1 cellular context compared by ENCODE assay signal in genomic region chr14:92651106-92651792, GRCh38.
A peak's percentile ranks its signal among the peaks of the same experiment; 100 is the strongest.
TF ChIP-seq lines count a peak whose summit lies in the region.

No MANE protein-coding gene starts in this region.

TF ChIP-seq in GM12878, 131 proteins besides CTCF, POLR2A, EP300 and RAD21 (continued from another document and continues in another):
- no peak for TF ChIP-seq CEBPZ (IDR thresholded peaks at IDR 0.05; ENCODE audit: low read depth, low read length)
- TF ChIP-seq RAD51 (IDR thresholded peaks at IDR 0.05), result no peak
- TF ChIP-seq, protein P1, sequence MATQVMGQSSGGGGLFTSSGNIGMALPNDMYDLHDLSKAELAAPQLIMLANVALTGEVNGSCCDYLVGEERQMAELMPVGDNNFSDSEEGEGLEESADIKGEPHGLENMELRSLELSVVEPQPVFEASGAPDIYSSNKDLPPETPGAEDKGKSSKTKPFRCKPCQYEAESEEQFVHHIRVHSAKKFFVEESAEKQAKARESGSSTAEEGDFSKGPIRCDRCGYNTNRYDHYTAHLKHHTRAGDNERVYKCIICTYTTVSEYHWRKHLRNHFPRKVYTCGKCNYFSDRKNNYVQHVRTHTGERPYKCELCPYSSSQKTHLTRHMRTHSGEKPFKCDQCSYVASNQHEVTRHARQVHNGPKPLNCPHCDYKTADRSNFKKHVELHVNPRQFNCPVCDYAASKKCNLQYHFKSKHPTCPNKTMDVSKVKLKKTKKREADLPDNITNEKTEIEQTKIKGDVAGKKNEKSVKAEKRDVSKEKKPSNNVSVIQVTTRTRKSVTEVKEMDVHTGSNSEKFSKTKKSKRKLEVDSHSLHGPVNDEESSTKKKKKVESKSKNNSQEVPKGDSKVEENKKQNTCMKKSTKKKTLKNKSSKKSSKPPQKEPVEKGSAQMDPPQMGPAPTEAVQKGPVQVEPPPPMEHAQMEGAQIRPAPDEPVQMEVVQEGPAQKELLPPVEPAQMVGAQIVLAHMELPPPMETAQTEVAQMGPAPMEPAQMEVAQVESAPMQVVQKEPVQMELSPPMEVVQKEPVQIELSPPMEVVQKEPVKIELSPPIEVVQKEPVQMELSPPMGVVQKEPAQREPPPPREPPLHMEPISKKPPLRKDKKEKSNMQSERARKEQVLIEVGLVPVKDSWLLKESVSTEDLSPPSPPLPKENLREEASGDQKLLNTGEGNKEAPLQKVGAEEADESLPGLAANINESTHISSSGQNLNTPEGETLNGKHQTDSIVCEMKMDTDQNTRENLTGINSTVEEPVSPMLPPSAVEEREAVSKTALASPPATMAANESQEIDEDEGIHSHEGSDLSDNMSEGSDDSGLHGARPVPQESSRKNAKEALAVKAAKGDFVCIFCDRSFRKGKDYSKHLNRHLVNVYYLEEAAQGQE (IDR thresholded peaks at IDR 0.05; ENCODE audit: low read depth, low read length), result no peak
- TF ChIP-seq TCF12 (IDR thresholded peaks at IDR 0.05; ENCODE audit: low read depth, low read length), result 0 out of 2 replicates have a peak, but pooled peaks have one; percentile 40
- no peak for TF ChIP-seq BMI1 (IDR thresholded peaks at IDR 0.05; ENCODE audit: borderline replicate concordance)
- TF ChIP-seq IKZF1 (conservative IDR thresholded peaks at IDR 0.05), result peak; percentile 95
- TF ChIP-seq ESRRA (IDR thresholded peaks at IDR 0.05; ENCODE audit: low read length), result peak; percentile 98
- no peak for TF ChIP-seq TCF7 (IDR thresholded peaks at IDR 0.05; ENCODE audit: borderline replicate concordance)
- TF ChIP-seq, protein P2, sequence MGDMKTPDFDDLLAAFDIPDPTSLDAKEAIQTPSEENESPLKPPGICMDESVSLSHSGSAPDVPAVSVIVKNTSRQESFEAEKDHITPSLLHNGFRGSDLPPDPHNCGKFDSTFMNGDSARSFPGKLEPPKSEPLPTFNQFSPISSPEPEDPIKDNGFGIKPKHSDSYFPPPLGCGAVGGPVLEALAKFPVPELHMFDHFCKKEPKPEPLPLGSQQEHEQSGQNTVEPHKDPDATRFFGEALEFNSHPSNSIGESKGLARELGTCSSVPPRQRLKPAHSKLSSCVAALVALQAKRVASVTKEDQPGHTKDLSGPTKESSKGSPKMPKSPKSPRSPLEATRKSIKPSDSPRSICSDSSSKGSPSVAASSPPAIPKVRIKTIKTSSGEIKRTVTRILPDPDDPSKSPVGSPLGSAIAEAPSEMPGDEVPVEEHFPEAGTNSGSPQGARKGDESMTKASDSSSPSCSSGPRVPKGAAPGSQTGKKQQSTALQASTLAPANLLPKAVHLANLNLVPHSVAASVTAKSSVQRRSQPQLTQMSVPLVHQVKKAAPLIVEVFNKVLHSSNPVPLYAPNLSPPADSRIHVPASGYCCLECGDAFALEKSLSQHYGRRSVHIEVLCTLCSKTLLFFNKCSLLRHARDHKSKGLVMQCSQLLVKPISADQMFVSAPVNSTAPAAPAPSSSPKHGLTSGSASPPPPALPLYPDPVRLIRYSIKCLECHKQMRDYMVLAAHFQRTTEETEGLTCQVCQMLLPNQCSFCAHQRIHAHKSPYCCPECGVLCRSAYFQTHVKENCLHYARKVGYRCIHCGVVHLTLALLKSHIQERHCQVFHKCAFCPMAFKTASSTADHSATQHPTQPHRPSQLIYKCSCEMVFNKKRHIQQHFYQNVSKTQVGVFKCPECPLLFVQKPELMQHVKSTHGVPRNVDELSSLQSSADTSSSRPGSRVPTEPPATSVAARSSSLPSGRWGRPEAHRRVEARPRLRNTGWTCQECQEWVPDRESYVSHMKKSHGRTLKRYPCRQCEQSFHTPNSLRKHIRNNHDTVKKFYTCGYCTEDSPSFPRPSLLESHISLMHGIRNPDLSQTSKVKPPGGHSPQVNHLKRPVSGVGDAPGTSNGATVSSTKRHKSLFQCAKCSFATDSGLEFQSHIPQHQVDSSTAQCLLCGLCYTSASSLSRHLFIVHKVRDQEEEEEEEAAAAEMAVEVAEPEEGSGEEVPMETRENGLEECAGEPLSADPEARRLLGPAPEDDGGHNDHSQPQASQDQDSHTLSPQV (IDR thresholded peaks at IDR 0.05), result peak; percentile 87
- 0 out of 2 replicates have a peak, but pooled peaks have one; percentile 53 for TF ChIP-seq CHD2 (IDR thresholded peaks at IDR 0.05; ENCODE audit: borderline replicate concordance, low read depth, low read length)
- TF ChIP-seq, protein P3, sequence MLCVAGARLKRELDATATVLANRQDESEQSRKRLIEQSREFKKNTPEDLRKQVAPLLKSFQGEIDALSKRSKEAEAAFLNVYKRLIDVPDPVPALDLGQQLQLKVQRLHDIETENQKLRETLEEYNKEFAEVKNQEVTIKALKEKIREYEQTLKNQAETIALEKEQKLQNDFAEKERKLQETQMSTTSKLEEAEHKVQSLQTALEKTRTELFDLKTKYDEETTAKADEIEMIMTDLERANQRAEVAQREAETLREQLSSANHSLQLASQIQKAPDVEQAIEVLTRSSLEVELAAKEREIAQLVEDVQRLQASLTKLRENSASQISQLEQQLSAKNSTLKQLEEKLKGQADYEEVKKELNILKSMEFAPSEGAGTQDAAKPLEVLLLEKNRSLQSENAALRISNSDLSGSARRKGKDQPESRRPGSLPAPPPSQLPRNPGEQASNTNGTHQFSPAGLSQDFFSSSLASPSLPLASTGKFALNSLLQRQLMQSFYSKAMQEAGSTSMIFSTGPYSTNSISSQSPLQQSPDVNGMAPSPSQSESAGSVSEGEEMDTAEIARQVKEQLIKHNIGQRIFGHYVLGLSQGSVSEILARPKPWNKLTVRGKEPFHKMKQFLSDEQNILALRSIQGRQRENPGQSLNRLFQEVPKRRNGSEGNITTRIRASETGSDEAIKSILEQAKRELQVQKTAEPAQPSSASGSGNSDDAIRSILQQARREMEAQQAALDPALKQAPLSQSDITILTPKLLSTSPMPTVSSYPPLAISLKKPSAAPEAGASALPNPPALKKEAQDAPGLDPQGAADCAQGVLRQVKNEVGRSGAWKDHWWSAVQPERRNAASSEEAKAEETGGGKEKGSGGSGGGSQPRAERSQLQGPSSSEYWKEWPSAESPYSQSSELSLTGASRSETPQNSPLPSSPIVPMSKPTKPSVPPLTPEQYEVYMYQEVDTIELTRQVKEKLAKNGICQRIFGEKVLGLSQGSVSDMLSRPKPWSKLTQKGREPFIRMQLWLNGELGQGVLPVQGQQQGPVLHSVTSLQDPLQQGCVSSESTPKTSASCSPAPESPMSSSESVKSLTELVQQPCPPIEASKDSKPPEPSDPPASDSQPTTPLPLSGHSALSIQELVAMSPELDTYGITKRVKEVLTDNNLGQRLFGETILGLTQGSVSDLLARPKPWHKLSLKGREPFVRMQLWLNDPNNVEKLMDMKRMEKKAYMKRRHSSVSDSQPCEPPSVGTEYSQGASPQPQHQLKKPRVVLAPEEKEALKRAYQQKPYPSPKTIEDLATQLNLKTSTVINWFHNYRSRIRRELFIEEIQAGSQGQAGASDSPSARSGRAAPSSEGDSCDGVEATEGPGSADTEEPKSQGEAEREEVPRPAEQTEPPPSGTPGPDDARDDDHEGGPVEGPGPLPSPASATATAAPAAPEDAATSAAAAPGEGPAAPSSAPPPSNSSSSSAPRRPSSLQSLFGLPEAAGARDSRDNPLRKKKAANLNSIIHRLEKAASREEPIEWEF (IDR thresholded peaks at IDR 0.05; ENCODE audit: insufficient replicate concordance, low read depth, low read length), result no peak
- TF ChIP-seq FOXK2 (IDR thresholded peaks at IDR 0.05), result no peak
- peak; percentile 70; the same call in 1 of the 2 replicates for TF ChIP-seq TBL1XR1 (IDR thresholded peaks at IDR 0.05; ENCODE audit: low read depth, low read length)
- TF ChIP-seq DPF2 (IDR thresholded peaks at IDR 0.05), result peak; percentile 89
- TF ChIP-seq KLF5 (IDR thresholded peaks at IDR 0.05; ENCODE audit: partially characterized antibody), result peak; percentile 34
- TF ChIP-seq BCLAF1 (IDR thresholded peaks at IDR 0.05), result no peak
- TF ChIP-seq BACH1 (IDR thresholded peaks at IDR 0.05; ENCODE audit: borderline replicate concordance), result peak; percentile 23; the same call in 1 of the 2 replicates
- TF ChIP-seq ZNF24 (IDR thresholded peaks at IDR 0.05), result 0 out of 2 replicates have a peak, but pooled peaks have one; percentile 27
- TF ChIP-seq FOS (IDR thresholded peaks at IDR 0.05; ENCODE audit: borderline replicate concordance, extremely low read depth, insufficient read length), result no peak
- no peak for TF ChIP-seq ZZZ3 (IDR thresholded peaks at IDR 0.05; ENCODE audit: control insufficient read depth, insufficient read length, low read depth)
- TF ChIP-seq, protein P4, sequence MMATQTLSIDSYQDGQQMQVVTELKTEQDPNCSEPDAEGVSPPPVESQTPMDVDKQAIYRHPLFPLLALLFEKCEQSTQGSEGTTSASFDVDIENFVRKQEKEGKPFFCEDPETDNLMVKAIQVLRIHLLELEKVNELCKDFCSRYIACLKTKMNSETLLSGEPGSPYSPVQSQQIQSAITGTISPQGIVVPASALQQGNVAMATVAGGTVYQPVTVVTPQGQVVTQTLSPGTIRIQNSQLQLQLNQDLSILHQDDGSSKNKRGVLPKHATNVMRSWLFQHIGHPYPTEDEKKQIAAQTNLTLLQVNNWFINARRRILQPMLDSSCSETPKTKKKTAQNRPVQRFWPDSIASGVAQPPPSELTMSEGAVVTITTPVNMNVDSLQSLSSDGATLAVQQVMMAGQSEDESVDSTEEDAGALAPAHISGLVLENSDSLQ (IDR thresholded peaks at IDR 0.05), result peak; percentile 34; the same call in 1 of the 2 replicates
- TF ChIP-seq BCL3 (IDR thresholded peaks at IDR 0.05; ENCODE audit: borderline replicate concordance, insufficient read depth, low read depth, low read length, poor library complexity, severe bottlenecking), result peak; percentile 23
- no peak for TF ChIP-seq SREBF1 (IDR thresholded peaks at IDR 0.05; ENCODE audit: low read length)
- TF ChIP-seq ATF7 (IDR thresholded peaks at IDR 0.05; ENCODE audit: low read depth), result peak; percentile 60
- peak; percentile 61; the same call in 1 of the 2 replicates for TF ChIP-seq SIN3A (IDR thresholded peaks at IDR 0.05; ENCODE audit: low read depth, low read length)
- TF ChIP-seq ASH2L (IDR thresholded peaks at IDR 0.05; ENCODE audit: borderline replicate concordance, low read depth), result no peak; the same call in 1 of the 2 replicates
- TF ChIP-seq SUZ12 (IDR thresholded peaks at IDR 0.05; ENCODE audit: unreplicated experiment), result no peak
- peak in 1 of 2 experiments; percentile 52; a peak in 2 of 3 replicates for TF ChIP-seq EGR1 (IDR thresholded peaks at IDR 0.05; ENCODE audit: borderline replicate concordance in 1 of 2, low read depth in 2 of 2, low read length in 2 of 2)
- no peak for TF ChIP-seq PBX3 (IDR thresholded peaks at IDR 0.05; ENCODE audit: insufficient replicate concordance, low read depth, low read length)
- 0 out of 2 replicates have a peak, but pooled peaks have one; percentile 18 for TF ChIP-seq CBX5 (IDR thresholded peaks at IDR 0.05; ENCODE audit: low read depth)
- no peak for TF ChIP-seq RBBP5 (conservative IDR thresholded peaks at IDR 0.05)
- TF ChIP-seq ZNF384 (IDR thresholded peaks at IDR 0.05; ENCODE audit: borderline replicate concordance, low read depth, low read length), result no peak
- TF ChIP-seq ZNF274 (IDR thresholded peaks at IDR 0.05; ENCODE audit: insufficient read depth, insufficient read length), result no peak
